Comparison of ENCODE assay signal across 25 cellular contexts in genomic region chr20:53990768-53991472, GRCh38.
"Had no signal": no experiment of that assay in that cellular context is flagged by ENCODE, and none has a peak within 500 bp of the region (broad histone marks: within the 10 kb centered on the region; RNA-seq: fewer than 3 reads in every experiment).

No MANE protein-coding gene starts in this region.

- FAIRE-seq: astrocyte, RCC 7860, TTC549 had no signal

- DNase-seq: activated B cell treated with CpG ODN at 0.5 μM for 24 hours; activated CD4-positive, alpha-beta memory T cell treated with anti-CD3 and anti-CD28 coated beads for 36 hours; activated CD4-positive, alpha-beta T cell treated with anti-CD3 and anti-CD28 coated beads, Interleukin-2, amount 10 ng/mL, durations not matched to agents 7 days and 5 days; activated CD8-positive, alpha-beta memory T cell treated with anti-CD3 and anti-CD28 coated beads for 24 hours; activated effector memory CD4-positive, alpha-beta T cell treated with anti-CD3 and anti-CD28 coated beads, Interleukin-2, amount 50 U/mL, for 16 hours; activated naive CD4-positive, alpha-beta T cell treated with Interleukin-2 at 50 U/mL for 16 hours; activated naive CD8-positive, alpha-beta T cell treated with anti-CD3 and anti-CD28 coated beads, Interleukin-2, amount 50 U/mL, for 24 hours; activated T-cell treated with anti-CD3 and anti-CD28 coated beads, Interleukin-2, amount 50 U/mL, for 4 hours; amniotic stem cell; Kasumi-1; KBM-7; NCI-H1417 treated with DMSO at 0.1 percent for 48 hours; NCI-H1694; NCI-H2029 treated with DMSO at 0.1 percent for 48 hours; NCI-H345; NCI-H510A; PC-3; SHP77 treated with DMSO at 0.1 percent for 48 hours; T-cell; T-helper 2 cell; T1000 had no signal

- ATAC-seq: activated naive CD4-positive, alpha-beta T cell treated with anti-CD3 and anti-CD28 coated beads, Interleukin-2, amount 50 U/mL, for 72 hours; activated naive CD8-positive, alpha-beta T cell treated with anti-CD3 and anti-CD28 coated beads, Interleukin-2, amount 50 U/mL, for 24 hours; activated T-cell treated with anti-CD3 and anti-CD28 coated beads, Interleukin-2, amount 50 U/mL, for 4 hours; PC-3; T-cell had no signal
